In genomic region chr18:77487951-77488740, GRCh38 we compare ENCODE assay signal across 23 cellular contexts.
A peak's percentile ranks its signal among the peaks of the same experiment; 100 is the strongest.
DNase-seq lines count a peak whose midpoint lies in the region; ATAC-seq lines count a peak whose summit lies in the region.
"Had no signal": no experiment of that assay in that cellular context is flagged by ENCODE, and none has a peak within 500 bp of the region (broad histone marks: within the 10 kb centered on the region; RNA-seq: fewer than 3 reads in every experiment).

No MANE protein-coding gene starts in this region.

- peak; percentile 85 for DNase-seq in RPMI8226
- no peak for DNase-seq in KBM-7
- DNase-seq in activated CD8-positive, alpha-beta memory T cell treated with anti-CD3 and anti-CD28 coated beads for 24 hours, result no peak
- no peak for DNase-seq in stimulated activated naive B cell treated with anti-CD40 and anti-IgM and Interleukin-4, amounts not matched to agents 10 μg/mL and 1 μg/mL and 100 μg/mL, for 72 hours
- DNase-seq: activated effector memory CD4-positive, alpha-beta T cell treated with Interleukin-2 at 50 U/mL for 16 hours; activated naive CD8-positive, alpha-beta T cell treated with anti-CD3 and anti-CD28 coated beads, Interleukin-2, amount 10 ng/mL, durations not matched to agents 7 days and 5 days; CD4-positive, CD25-positive, alpha-beta regulatory T cell; DMS153; GDM1; GOT3; head of caudate nucleus; left cardiac atrium; naive thymus-derived CD8-positive, alpha-beta T cell; NCI-H1048; NCI-H2029 treated with DMSO at 0.1 percent for 48 hours; spleen; stimulated activated CD4-positive, alpha-beta T cell treated with anti-CD3 and anti-CD28 coated beads, Interleukin-4, amount 100 ng/mL, for 1 hour; stimulated activated naive CD8-positive, alpha-beta T cell treated with anti-CD3 and anti-CD28 coated beads, Interleukin-15, amount 100 ng/mL, for 72 hours; T-helper 2 cell had no signal

- in situ Hi-C loops in KBM-7 (cut with MboI; ENCODE audit: low pct_unique_long_range_greater_than_20kb, low sequenced_read_pairs), result no loop called here

- H3K4me1 Mint-ChIP-seq in stimulated activated naive B cell treated with anti-CD40 and anti-IgM and Interleukin-4, amounts not matched to agents 10 μg/mL and 1 μg/mL and 100 μg/mL, for 72 hours, result peaks cover 0 to 2% of the 10 kb centered on the region in 2 donors
- H3K4me1 Mint-ChIP-seq: activated naive CD8-positive, alpha-beta T cell treated with anti-CD3 and anti-CD28 coated beads, Interleukin-2, amount 10 ng/mL, durations not matched to agents 7 days and 5 days; CD4-positive, CD25-positive, alpha-beta regulatory T cell; mesothelial cell of epicardium; naive thymus-derived CD8-positive, alpha-beta T cell; stimulated activated naive CD8-positive, alpha-beta T cell treated with anti-CD3 and anti-CD28 coated beads, Interleukin-15, amount 100 ng/mL, for 72 hours had no signal

- no peak overlapping the region for H3K4me3 Mint-ChIP-seq in stimulated activated naive B cell treated with anti-CD40 and anti-IgM and Interleukin-4, amounts not matched to agents 10 μg/mL and 1 μg/mL and 100 μg/mL, for 72 hours
- H3K4me3 Mint-ChIP-seq: activated naive CD8-positive, alpha-beta T cell treated with anti-CD3 and anti-CD28 coated beads, Interleukin-2, amount 10 ng/mL, durations not matched to agents 7 days and 5 days; CD4-positive, CD25-positive, alpha-beta regulatory T cell; mesothelial cell of epicardium; naive thymus-derived CD8-positive, alpha-beta T cell; stimulated activated naive CD8-positive, alpha-beta T cell treated with anti-CD3 and anti-CD28 coated beads, Interleukin-15, amount 100 ng/mL, for 72 hours had no signal

- no peak overlapping the region for H3K27ac Mint-ChIP-seq in stimulated activated naive B cell treated with anti-CD40 and anti-IgM and Interleukin-4, amounts not matched to agents 10 μg/mL and 1 μg/mL and 100 μg/mL, for 72 hours
- H3K27ac Mint-ChIP-seq: activated naive CD8-positive, alpha-beta T cell treated with anti-CD3 and anti-CD28 coated beads, Interleukin-2, amount 10 ng/mL, durations not matched to agents 7 days and 5 days; CD4-positive, CD25-positive, alpha-beta regulatory T cell; mesothelial cell of epicardium; stimulated activated naive CD8-positive, alpha-beta T cell treated with anti-CD3 and anti-CD28 coated beads, Interleukin-15, amount 100 ng/mL, for 72 hours had no signal

- ATAC-seq in GM18517 (IDR thresholded peaks at IDR 0.05; ENCODE audit: unreplicated experiment) (peak; percentile 51), GM21360 (IDR thresholded peaks at IDR 0.05; ENCODE audit: unreplicated experiment) (peak; percentile 87), HG02938 (IDR thresholded peaks at IDR 0.05; ENCODE audit: unreplicated experiment) (peak; percentile 89)
- ATAC-seq in stimulated activated naive B cell treated with anti-CD40 and anti-IgM and Interleukin-4, amounts not matched to agents 10 μg/mL and 1 μg/mL and 100 μg/mL, for 72 hours (replicated peaks), result no peak
- ATAC-seq: left cardiac atrium; naive thymus-derived CD8-positive, alpha-beta T cell; stimulated activated naive CD8-positive, alpha-beta T cell treated with anti-CD3 and anti-CD28 coated beads, Interleukin-15, amount 100 ng/mL, for 72 hours had no signal

- H3K36me3 Mint-ChIP-seq in stimulated activated naive B cell treated with anti-CD40 and anti-IgM and Interleukin-4, amounts not matched to agents 10 μg/mL and 1 μg/mL and 100 μg/mL, for 72 hours, result no peaks in the 10 kb centered on the region
- H3K36me3 Mint-ChIP-seq: activated naive CD8-positive, alpha-beta T cell treated with anti-CD3 and anti-CD28 coated beads, Interleukin-2, amount 10 ng/mL, durations not matched to agents 7 days and 5 days; CD4-positive, CD25-positive, alpha-beta regulatory T cell; mesothelial cell of epicardium had no signal

- H3K27me3 Mint-ChIP-seq in stimulated activated naive B cell treated with anti-CD40 and anti-IgM and Interleukin-4, amounts not matched to agents 10 μg/mL and 1 μg/mL and 100 μg/mL, for 72 hours, result peaks cover 10 to 15% of the 10 kb centered on the region in 2 donors

- H3K9me3 Mint-ChIP-seq in stimulated activated naive B cell treated with anti-CD40 and anti-IgM and Interleukin-4, amounts not matched to agents 10 μg/mL and 1 μg/mL and 100 μg/mL, for 72 hours, result peaks cover 10 to 14% of the 10 kb centered on the region in 2 donors
- H3K9me3 Mint-ChIP-seq: activated naive CD8-positive, alpha-beta T cell treated with anti-CD3 and anti-CD28 coated beads, Interleukin-2, amount 10 ng/mL, durations not matched to agents 7 days and 5 days; mesothelial cell of epicardium had no signal

Comparison
In these comparisons a context has a peak if more than half of its experiments do, and no peak if none do; other contexts are left out.
1. ATAC-seq: peak in GM18517 (single experiment), GM21360 (single experiment) and HG02938 (single experiment); none in stimulated activated naive B cell treated with anti-CD40 and anti-IgM and Interleukin-4, amounts not matched to agents 10 μg/mL and 1 μg/mL and 100 μg/mL, for 72 hours (0 of 2).